Comparison of ENCODE assay signal across 24 cellular contexts in genomic region chr20:6485376-6485775, GRCh38.
"Had no signal": no experiment of that assay in that cellular context is flagged by ENCODE, and none has a peak within 500 bp of the region (broad histone marks: within the 10 kb centered on the region; RNA-seq: fewer than 3 reads in every experiment).

No MANE protein-coding gene starts in this region.

- H3K27ac Mint-ChIP-seq: activated B cell treated with CpG ODN at 0.5 μM for 24 hours; activated CD4-positive, alpha-beta T cell treated with anti-CD3 and anti-CD28 coated beads, Interleukin-2, amount 10 ng/mL, durations not matched to agents 24 days and 14 days; activated naive CD4-positive, alpha-beta T cell treated with anti-CD3 and anti-CD28 coated beads, Interleukin-2, amount 50 U/mL, for 72 hours; activated naive CD8-positive, alpha-beta T cell treated with anti-CD3 and anti-CD28 coated beads, Interleukin-2, amount 50 U/mL, for 24 hours; T-cell had no signal

- H3K27me3 Mint-ChIP-seq: activated B cell treated with CpG ODN at 0.5 μM for 24 hours; activated CD4-positive, alpha-beta T cell treated with anti-CD3 and anti-CD28 coated beads, Interleukin-2, amount 10 ng/mL, durations not matched to agents 24 days and 14 days; activated naive CD8-positive, alpha-beta T cell treated with anti-CD3 and anti-CD28 coated beads, Interleukin-2, amount 50 U/mL, for 24 hours; T-cell had no signal

- DNase-seq: activated B cell treated with CpG ODN at 0.5 μM for 24 hours; activated CD4-positive, alpha-beta T cell treated with anti-CD3 and anti-CD28 coated beads for 1 hour; activated CD4-positive, alpha-beta T cell treated with anti-CD3 and anti-CD28 coated beads, Interleukin-2, amount 10 ng/mL, durations not matched to agents 24 days and 14 days; activated CD4-positive, alpha-beta T cell treated with anti-CD3 and anti-CD28 coated beads, Interleukin-2, amount 50 U/mL, for 48 hours; activated effector memory CD4-positive, alpha-beta T cell treated with anti-CD3 and anti-CD28 coated beads, Interleukin-2, amount 50 U/mL, for 16 hours; activated naive CD4-positive, alpha-beta T cell treated with Interleukin-2 at 50 U/mL for 16 hours; activated naive CD8-positive, alpha-beta T cell treated with anti-CD3 and anti-CD28 coated beads, Interleukin-2, amount 50 U/mL, for 24 hours; activated T-cell treated with anti-CD3 and anti-CD28 coated beads, Interleukin-2, amount 50 U/mL, for 4 hours; amniotic stem cell; body of pancreas; Kasumi-1; NCI-H1048; NCI-H1694; NCI-H2029; NCI-H2107; NCI-H2227 treated with DMSO at 0.1 percent for 48 hours; NCI-H748 treated with DMSO at 0.1 percent for 48 hours; RPMI8226; T-cell had no signal

- H3K36me3 ChIP-seq: ascending aorta had no signal

- H3K9me3 Mint-ChIP-seq: activated B cell treated with CpG ODN at 0.5 μM for 24 hours; activated CD4-positive, alpha-beta T cell treated with anti-CD3 and anti-CD28 coated beads, Interleukin-2, amount 10 ng/mL, durations not matched to agents 24 days and 14 days; activated naive CD8-positive, alpha-beta T cell treated with anti-CD3 and anti-CD28 coated beads, Interleukin-2, amount 50 U/mL, for 24 hours had no signal

- H3K4me3 ChIP-seq: ascending aorta, body of pancreas, SK-N-MC had no signal

- H3K27me3 ChIP-seq: ascending aorta, body of pancreas had no signal

- ATAC-seq: activated naive CD4-positive, alpha-beta T cell treated with anti-CD3 and anti-CD28 coated beads, Interleukin-2, amount 50 U/mL, for 72 hours; activated naive CD8-positive, alpha-beta T cell treated with anti-CD3 and anti-CD28 coated beads, Interleukin-2, amount 50 U/mL, for 24 hours; activated T-cell treated with anti-CD3 and anti-CD28 coated beads, Interleukin-2, amount 50 U/mL, for 4 hours; body of pancreas; Panc1; Right ventricle myocardium inferior; T-cell had no signal

- H3K27ac ChIP-seq: ascending aorta, body of pancreas, SK-N-MC had no signal

- H3K4me1 ChIP-seq: ascending aorta, body of pancreas had no signal

- H3K36me3 Mint-ChIP-seq: activated naive CD4-positive, alpha-beta T cell treated with anti-CD3 and anti-CD28 coated beads, Interleukin-2, amount 50 U/mL, for 72 hours; T-cell had no signal

- H3K4me1 Mint-ChIP-seq: activated B cell treated with CpG ODN at 0.5 μM for 24 hours; activated CD4-positive, alpha-beta T cell treated with anti-CD3 and anti-CD28 coated beads, Interleukin-2, amount 10 ng/mL, durations not matched to agents 24 days and 14 days; activated naive CD8-positive, alpha-beta T cell treated with anti-CD3 and anti-CD28 coated beads, Interleukin-2, amount 50 U/mL, for 24 hours; T-cell had no signal

- H3K9me3 ChIP-seq: ascending aorta, body of pancreas had no signal

- H3K4me3 Mint-ChIP-seq: activated B cell treated with CpG ODN at 0.5 μM for 24 hours; activated CD4-positive, alpha-beta T cell treated with anti-CD3 and anti-CD28 coated beads, Interleukin-2, amount 10 ng/mL, durations not matched to agents 24 days and 14 days; activated naive CD8-positive, alpha-beta T cell treated with anti-CD3 and anti-CD28 coated beads, Interleukin-2, amount 50 U/mL, for 24 hours; activated T-cell treated with anti-CD3 and anti-CD28 coated beads, Interleukin-2, amount 50 U/mL, for 4 hours; T-cell had no signal
